12 cellular contexts compared by ENCODE assay signal in genomic region chr7:37211097-37211496, GRCh38.
DNase-seq lines count a peak whose midpoint lies in the region; ATAC-seq, FAIRE-seq and TF ChIP-seq lines count a peak whose summit lies in the region.
"Had no signal": no experiment of that assay in that cellular context is flagged by ENCODE, and none has a peak within 500 bp of the region (broad histone marks: within the 10 kb centered on the region; RNA-seq: fewer than 3 reads in every experiment).

No MANE protein-coding gene starts in this region.

- TF ChIP-seq EP300 in gastroesophageal sphincter (IDR thresholded peaks at IDR 0.05) = no peak

- H3K4me1 Mint-ChIP-seq in astrocyte (ENCODE audit: low read depth, unreplicated experiment) = peaks cover 4% of the 10 kb centered on the region

- no peaks in the 10 kb centered on the region for H3K4me1 ChIP-seq in astrocyte (ENCODE audit: insufficient read depth, low read length)
- H3K4me1 ChIP-seq in gastroesophageal sphincter = peaks cover 8 to 62% (median 21%) of the 10 kb centered on the region in 3 donors
- peaks cover 0 to 9% (median 5%) of the 10 kb centered on the region in 3 donors for H3K4me1 ChIP-seq in pancreas

- no peaks in the 10 kb centered on the region for H3K36me3 ChIP-seq in astrocyte (ENCODE audit: insufficient read depth, low read length)
- no peaks in the 10 kb centered on the region for H3K36me3 ChIP-seq in gastroesophageal sphincter
- no peaks in the 10 kb centered on the region for H3K36me3 ChIP-seq in pancreas

- peak overlapping the region; percentile 37 for H3K4me2 ChIP-seq in astrocyte (ENCODE audit: low read length)

- no peak overlapping the region for H3K4me3 Mint-ChIP-seq in astrocyte (ENCODE audit: unreplicated experiment)

- no peaks in the 10 kb centered on the region for H3K27me3 ChIP-seq in astrocyte (ENCODE audit: insufficient read depth, low read length)
- H3K27me3 ChIP-seq in gastroesophageal sphincter = no peaks in the 10 kb centered on the region
- H3K27me3 ChIP-seq in pancreas = no peaks in the 10 kb centered on the region

- H3K4me3 ChIP-seq in astrocyte (ENCODE audit: insufficient read depth, low read depth, low read length) (no peak overlapping the region), gastroesophageal sphincter (no peak overlapping the region), pancreas (no peak overlapping the region)

- no peak overlapping the region for H3K27ac Mint-ChIP-seq in astrocyte (ENCODE audit: unreplicated experiment)

- H4K20me1 ChIP-seq in astrocyte (ENCODE audit: insufficient read depth, low read length) = no peaks in the 10 kb centered on the region

- peaks cover 3% of the 10 kb centered on the region for H3K36me3 Mint-ChIP-seq in astrocyte (ENCODE audit: low read depth, unreplicated experiment)

- H3K9me3 Mint-ChIP-seq in astrocyte (ENCODE audit: unreplicated experiment) = peaks cover 3% of the 10 kb centered on the region

- intact Hi-C loops in pancreas (cut with DNase I) = loop anchor here in 1 of 3 donors (10.0 kb wide), 1 partner anchor 304 kb away; no protein-coding TSS in a partner anchor

- ATAC-seq in gastroesophageal sphincter = peak; percentile 85
- ATAC-seq in pancreas = peak; percentile 45 to 75 (median 48)
- ATAC-seq in HG03457 (IDR thresholded peaks at IDR 0.05; ENCODE audit: unreplicated experiment) = no peak
- ATAC-seq in GM21576 (IDR thresholded peaks at IDR 0.05; ENCODE audit: unreplicated experiment) = no peak

- no peak for FAIRE-seq in astrocyte (lab: Jason Lieb, UNC)
- no peak for FAIRE-seq in pancreas (lab: Jason Lieb, UNC)

- H3K9ac ChIP-seq in astrocyte (ENCODE audit: low read length) = no peak overlapping the region

- H3K9me3 ChIP-seq in astrocyte (ENCODE audit: insufficient read depth, low read depth, low read length) (no peaks in the 10 kb centered on the region), gastroesophageal sphincter (no peaks in the 10 kb centered on the region), pancreas (no peaks in the 10 kb centered on the region)

- H3K27me3 Mint-ChIP-seq in astrocyte (ENCODE audit: low read depth, unreplicated experiment) = no peaks in the 10 kb centered on the region

- WGBS in gastroesophageal sphincter (ENCODE audit: low coverage in 1 of 2), 2 donors = 22 to 66% methylated on average over 13 of the region's 13 CpGs
- WGBS in pancreas, 2 donors = 66 to 71% methylated on average over 13 of the region's 13 CpGs

- no peak overlapping the region for H2AFZ ChIP-seq in astrocyte (ENCODE audit: low read depth, low read length)

- DNase-seq in AG08396 (ENCODE audit: low spot score) (peak; percentile 19), astrocyte (ENCODE audit: low read depth) (peak; percentile 68), pancreas (no peak)
- no peak for DNase-seq in stimulated activated CD4-positive, alpha-beta T cell treated with anti-CD3 and anti-CD28 coated beads, Interleukin-4, amount 100 ng/mL, for 1 hour
- DNase-seq in activated CD4-positive, alpha-beta T cell treated with anti-CD3 and anti-CD28 coated beads, Interleukin-2, amount 50 U/mL, for 4 hours = no peak
- DNase-seq: AML-193; effector CD8-positive, alpha-beta T cell; NCI-H748 treated with DMSO at 0.1 percent for 48 hours; T-helper 1 cell had no signal

- no peak for TF ChIP-seq CTCF in astrocyte (IDR thresholded peaks at IDR 0.05; ENCODE audit: insufficient read depth, low read depth, low read length)
- no peak for TF ChIP-seq CTCF in gastroesophageal sphincter (IDR thresholded peaks at IDR 0.05)
- TF ChIP-seq CTCF in pancreas (IDR thresholded peaks at IDR 0.05) = no peak

- no peak for TF ChIP-seq POLR2A in gastroesophageal sphincter (IDR thresholded peaks at IDR 0.05)

- H3K27ac ChIP-seq in astrocyte (ENCODE audit: low read depth, low read length) = no peak overlapping the region
- peak overlapping the region; percentile 32 to 62 (median 52) for H3K27ac ChIP-seq in gastroesophageal sphincter
- no peak overlapping the region for H3K27ac ChIP-seq in pancreas

- H3K79me2 ChIP-seq in astrocyte (ENCODE audit: insufficient read depth, low read length) = no peaks in the 10 kb centered on the region

Comparison
In these comparisons a context has a peak if more than half of its experiments do, and no peak if none do; other contexts are left out.
1. DNase-seq: peak in AG08396 (single experiment) and astrocyte (single experiment); none in pancreas (0 of 6), stimulated activated CD4-positive, alpha-beta T cell treated with anti-CD3 and anti-CD28 coated beads, Interleukin-4, amount 100 ng/mL, for 1 hour (single experiment) and activated CD4-positive, alpha-beta T cell treated with anti-CD3 and anti-CD28 coated beads, Interleukin-2, amount 50 U/mL, for 4 hours (0 of 2).
2. H3K27ac ChIP-seq: peak in gastroesophageal sphincter (4 of 4); none in astrocyte (single experiment) and pancreas (0 of 4).
3. ATAC-seq: peak in gastroesophageal sphincter (single experiment) and pancreas (4 of 4); none in HG03457 (single experiment) and GM21576 (single experiment).